Comparison of ENCODE assay signal across 21 cellular contexts in genomic region chr6:3768502-3768901, GRCh38.
"Had no signal": no experiment of that assay in that cellular context is flagged by ENCODE, and none has a peak within 500 bp of the region (broad histone marks: within the 10 kb centered on the region; RNA-seq: fewer than 3 reads in every experiment).

No MANE protein-coding gene starts in this region.

- H3K27ac Mint-ChIP-seq: nephron progenitor cell had no signal

- H3K36me3 Mint-ChIP-seq: naive B cell had no signal

- H3K9me3 ChIP-seq: psoas muscle, suprapubic skin, thyroid gland, upper lobe of left lung, uterus had no signal

- H3K4me1 ChIP-seq: psoas muscle, uterus had no signal

- H3K4me3 Mint-ChIP-seq: nephron progenitor cell had no signal

- ATAC-seq: heart right ventricle, psoas muscle, sciatic nerve had no signal

- DNase-seq: cortex of kidney; dorsolateral prefrontal cortex; effector CD8-positive, alpha-beta T cell; heart right ventricle; hypothalamus; kidney glomerular epithelial cell; mesendoderm; naive B cell; nephron progenitor cell; psoas muscle; retina; stimulated activated CD4-positive, alpha-beta T cell treated with anti-CD3 and anti-CD28 coated beads, Interleukin-2, amount 100 ng/mL, for 24 hours; stimulated activated CD4-positive, alpha-beta T cell treated with anti-CD3 and anti-CD28 coated beads, Interleukin-4, amount 100 ng/mL, for 4 hours; stimulated activated naive CD4-positive, alpha-beta T cell; thyroid gland; upper lobe of left lung; uterus had no signal

- FAIRE-seq: frontal cortex, islet of Langerhans had no signal

- H3K27ac ChIP-seq: dorsolateral prefrontal cortex, heart right ventricle, psoas muscle, suprapubic skin, thyroid gland, upper lobe of left lung, uterus had no signal

- H3K27me3 ChIP-seq: dorsolateral prefrontal cortex, suprapubic skin, thyroid gland, upper lobe of left lung, uterus had no signal

- H3K36me3 ChIP-seq: heart right ventricle, suprapubic skin, thyroid gland, upper lobe of left lung, uterus had no signal

- H3K4me3 ChIP-seq: dorsolateral prefrontal cortex, heart right ventricle, psoas muscle, suprapubic skin, thyroid gland, upper lobe of left lung, uterus had no signal
